Comparison of ENCODE assay signal across 1 cellular context in genomic region chr5:56359429-56359781, GRCh38.
TF ChIP-seq lines count a peak whose summit lies in the region.

No MANE protein-coding gene starts in this region.

TF ChIP-seq in HEK293, 187 proteins besides CTCF, POLR2A, EP300 and RAD21 (continued from another document):
- TF ChIP-seq ZNF184 (tag by site-specific recombination; IDR thresholded peaks at IDR 0.05) (no peak), ZNF596 (tag by site-specific recombination; IDR thresholded peaks at IDR 0.05) (peak; percentile 89), BCL11B (tag by site-specific recombination; IDR thresholded peaks at IDR 0.05; ENCODE audit: low read depth) (no peak), ZNF473 (tag by site-specific recombination; IDR thresholded peaks at IDR 0.05) (no peak), SCRT2 (tag by site-specific recombination; IDR thresholded peaks at IDR 0.05) (no peak), ZNF202 (tag by site-specific recombination; IDR thresholded peaks at IDR 0.05; ENCODE audit: borderline replicate concordance) (no peak), ZBTB17 (tag by site-specific recombination; IDR thresholded peaks at IDR 0.05) (no peak), KLF7 (tag by site-specific recombination; IDR thresholded peaks at IDR 0.05; ENCODE audit: borderline replicate concordance) (no peak), ATF2 (tag by site-specific recombination; IDR thresholded peaks at IDR 0.05; ENCODE audit: low read depth) (no peak), AEBP2 (tag by site-specific recombination; IDR thresholded peaks at IDR 0.05; ENCODE audit: borderline replicate concordance) (no peak), ZNF629 (tag by site-specific recombination; IDR thresholded peaks at IDR 0.05) (no peak)
- TF ChIP-seq, protein P1, sequence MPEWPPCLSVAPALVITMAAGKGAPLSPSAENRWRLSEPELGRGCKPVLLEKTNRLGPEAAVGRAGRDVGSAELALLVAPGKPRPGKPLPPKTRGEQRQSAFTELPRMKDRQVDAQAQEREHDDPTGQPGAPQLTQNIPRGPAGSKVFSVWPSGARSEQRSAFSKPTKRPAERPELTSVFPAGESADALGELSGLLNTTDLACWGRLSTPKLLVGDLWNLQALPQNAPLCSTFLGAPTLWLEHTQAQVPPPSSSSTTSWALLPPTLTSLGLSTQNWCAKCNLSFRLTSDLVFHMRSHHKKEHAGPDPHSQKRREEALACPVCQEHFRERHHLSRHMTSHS (tag by site-specific recombination; IDR thresholded peaks at IDR 0.05), result no peak
TF ChIP-seq in HEK293: peak in this region for 3.
